In the genomic region with DNA sequence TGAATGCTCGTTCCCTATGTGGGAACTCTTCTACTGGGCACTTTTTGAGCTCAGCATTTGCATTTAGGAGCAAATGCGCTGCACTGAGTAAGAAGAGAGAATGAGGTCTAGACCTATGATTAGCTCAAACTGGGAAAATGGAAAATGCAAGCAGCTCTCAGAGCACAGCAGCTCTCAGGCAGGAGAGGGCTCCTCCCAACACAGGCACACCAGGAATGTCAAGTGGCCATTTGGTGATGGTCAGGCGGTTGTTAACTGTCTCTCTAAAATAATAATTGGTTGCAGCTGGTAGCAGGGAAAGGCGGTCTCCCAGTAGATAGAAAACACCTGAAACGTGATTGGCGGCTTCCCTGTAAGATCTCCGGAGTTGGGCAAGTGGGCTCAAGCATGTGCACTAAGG, we compare ENCODE assay signal across 25 cellular contexts.
"Had no signal": no experiment of that assay in that cellular context is flagged by ENCODE, and none has a peak within 500 bp of the region (broad histone marks: within the 10 kb centered on the region; RNA-seq: fewer than 3 reads in every experiment).

No MANE protein-coding gene starts in this region.

- ATAC-seq: gastroesophageal sphincter; mucosa of descending colon; naive thymus-derived CD4-positive, alpha-beta T cell; right lobe of liver; stimulated activated effector memory CD8-positive, alpha-beta T cell treated with anti-CD3 and anti-CD28 coated beads, Interleukin-12 subunit alpha, Interleukin-12 subunit beta, amount 100 ng/mL, for 72 hours; stimulated activated naive CD8-positive, alpha-beta T cell treated with anti-CD3 and anti-CD28 coated beads, Interleukin-15, amount 100 ng/mL, for 72 hours had no signal

- H3K36me3 Mint-ChIP-seq: activated CD4-positive, alpha-beta memory T cell treated with anti-CD3 and anti-CD28 coated beads for 36 hours; activated naive CD8-positive, alpha-beta T cell treated with anti-CD3 and anti-CD28 coated beads for 36 hours; naive thymus-derived CD4-positive, alpha-beta T cell; stimulated activated effector memory CD8-positive, alpha-beta T cell treated with anti-CD3 and anti-CD28 coated beads, Interleukin-12 subunit alpha, Interleukin-12 subunit beta, amount 100 ng/mL, for 72 hours had no signal

- H3K27me3 ChIP-seq: colonic mucosa, gastroesophageal sphincter, right lobe of liver, tibial nerve, uterus had no signal

- H3K4me3 ChIP-seq: colonic mucosa, gastroesophageal sphincter, mucosa of descending colon, right lobe of liver, tibial nerve, uterus had no signal

- H3K36me3 ChIP-seq: colonic mucosa, gastroesophageal sphincter, right lobe of liver, tibial nerve, uterus had no signal

- H3K27me3 Mint-ChIP-seq: activated CD4-positive, alpha-beta memory T cell treated with anti-CD3 and anti-CD28 coated beads for 36 hours; stimulated activated naive CD8-positive, alpha-beta T cell treated with anti-CD3 and anti-CD28 coated beads, Interleukin-15, amount 100 ng/mL, for 72 hours had no signal

- DNase-seq: activated B cell treated with CpG ODN at 0.5 μM for 24 hours; activated CD4-positive, alpha-beta memory T cell treated with anti-CD3 and anti-CD28 coated beads for 36 hours; activated CD4-positive, alpha-beta T cell treated with anti-CD3 and anti-CD28 coated beads for 4 hours; activated naive CD4-positive, alpha-beta T cell treated with Interleukin-2 at 50 U/mL for 16 hours; activated naive CD8-positive, alpha-beta T cell treated with anti-CD3 and anti-CD28 coated beads for 36 hours; activated T-cell treated with anti-CD3 and anti-CD28 coated beads, Interleukin-2, amount 50 U/mL, for 48 hours; colonic mucosa; head of caudate nucleus; hypothalamus; mesenchymal stem cell; mucosa of descending colon; naive thymus-derived CD4-positive, alpha-beta T cell; occipital lobe; posterior cingulate gyrus; right lobe of liver; small intestine; stimulated activated CD4-positive, alpha-beta T cell treated with anti-CD3 and anti-CD28 coated beads, Interleukin-2, amount 100 ng/mL, for 24 hours; stimulated activated naive CD8-positive, alpha-beta T cell treated with anti-CD3 and anti-CD28 coated beads, Interleukin-15, amount 100 ng/mL, for 72 hours; T1000; uterus had no signal

- H3K27ac ChIP-seq: colonic mucosa, gastroesophageal sphincter, right lobe of liver, tibial nerve, uterus had no signal

- H3K27ac Mint-ChIP-seq: activated B cell treated with CpG ODN at 0.5 μM for 24 hours; activated CD4-positive, alpha-beta memory T cell treated with anti-CD3 and anti-CD28 coated beads for 36 hours; activated naive CD8-positive, alpha-beta T cell treated with anti-CD3 and anti-CD28 coated beads for 36 hours; endodermal cell; naive thymus-derived CD4-positive, alpha-beta T cell; stimulated activated effector memory CD8-positive, alpha-beta T cell treated with anti-CD3 and anti-CD28 coated beads, Interleukin-12 subunit alpha, Interleukin-12 subunit beta, amount 100 ng/mL, for 72 hours had no signal

- H3K9me3 ChIP-seq: colonic mucosa, mucosa of descending colon, right lobe of liver, uterus had no signal

- H3K4me1 Mint-ChIP-seq: activated B cell treated with CpG ODN at 0.5 μM for 24 hours; activated naive CD8-positive, alpha-beta T cell treated with anti-CD3 and anti-CD28 coated beads for 36 hours; naive thymus-derived CD4-positive, alpha-beta T cell; stimulated activated effector memory CD8-positive, alpha-beta T cell treated with anti-CD3 and anti-CD28 coated beads, Interleukin-12 subunit alpha, Interleukin-12 subunit beta, amount 100 ng/mL, for 72 hours; stimulated activated naive CD8-positive, alpha-beta T cell treated with anti-CD3 and anti-CD28 coated beads, Interleukin-15, amount 100 ng/mL, for 72 hours had no signal

- H3K4me3 Mint-ChIP-seq: activated B cell treated with CpG ODN at 0.5 μM for 24 hours; activated CD4-positive, alpha-beta memory T cell treated with anti-CD3 and anti-CD28 coated beads for 36 hours; activated naive CD8-positive, alpha-beta T cell treated with anti-CD3 and anti-CD28 coated beads for 36 hours; endodermal cell; naive thymus-derived CD4-positive, alpha-beta T cell; neural crest cell; stimulated activated effector memory CD8-positive, alpha-beta T cell treated with anti-CD3 and anti-CD28 coated beads, Interleukin-12 subunit alpha, Interleukin-12 subunit beta, amount 100 ng/mL, for 72 hours; stimulated activated naive CD8-positive, alpha-beta T cell treated with anti-CD3 and anti-CD28 coated beads, Interleukin-15, amount 100 ng/mL, for 72 hours had no signal

- H3K9me3 Mint-ChIP-seq: activated CD4-positive, alpha-beta memory T cell treated with anti-CD3 and anti-CD28 coated beads for 36 hours; stimulated activated effector memory CD8-positive, alpha-beta T cell treated with anti-CD3 and anti-CD28 coated beads, Interleukin-12 subunit alpha, Interleukin-12 subunit beta, amount 100 ng/mL, for 72 hours had no signal

- H3K4me1 ChIP-seq: colonic mucosa, gastroesophageal sphincter, right lobe of liver, uterus had no signal
